Comparison of ENCODE assay signal across 16 cellular contexts in genomic region chr2:209549589-209549988, GRCh38.
"Had no signal": no experiment of that assay in that cellular context is flagged by ENCODE, and none has a peak within 500 bp of the region (broad histone marks: within the 10 kb centered on the region; RNA-seq: fewer than 3 reads in every experiment).

No MANE protein-coding gene starts in this region.

- H3K9me3 ChIP-seq: lower lobe of right lung, sigmoid colon, spleen had no signal

- H3K36me3 ChIP-seq: lower lobe of right lung, sigmoid colon, spleen, WERI-Rb-1 had no signal

- H3K4me3 ChIP-seq: hepatocyte, lower lobe of right lung, sigmoid colon, spleen had no signal

- DNase-seq: activated CD4-positive, alpha-beta T cell treated with anti-CD3 and anti-CD28 coated beads for 1 hour; activated naive CD8-positive, alpha-beta T cell treated with anti-CD3 and anti-CD28 coated beads for 36 hours; activated T-cell treated with anti-CD3 and anti-CD28 coated beads for 4 hours; amniotic stem cell; caudate nucleus; effector memory CD8-positive, alpha-beta T cell; islet precursor cell; lower lobe of right lung; posterior cingulate gyrus; sigmoid colon; spleen; stimulated activated CD4-positive, alpha-beta T cell treated with anti-CD3 and anti-CD28 coated beads, Interleukin-4, amount 100 ng/mL, for 4 hours; T-helper 2 cell; WERI-Rb-1 had no signal

- H3K27me3 ChIP-seq: hepatocyte, sigmoid colon, spleen had no signal

- H3K27ac ChIP-seq: hepatocyte, lower lobe of right lung, sigmoid colon, spleen, WERI-Rb-1 had no signal

- ATAC-seq: effector memory CD8-positive, alpha-beta T cell; lower lobe of right lung; stimulated activated memory B cell treated with anti-CD40 and anti-IgM and Interleukin-4, amounts not matched to agents 10 μg/mL and 1 μg/mL and 100 μg/mL, for 72 hours had no signal

- H3K4me1 ChIP-seq: lower lobe of right lung, sigmoid colon, spleen had no signal
